24 cellular contexts compared by ENCODE assay signal in the genomic region with DNA sequence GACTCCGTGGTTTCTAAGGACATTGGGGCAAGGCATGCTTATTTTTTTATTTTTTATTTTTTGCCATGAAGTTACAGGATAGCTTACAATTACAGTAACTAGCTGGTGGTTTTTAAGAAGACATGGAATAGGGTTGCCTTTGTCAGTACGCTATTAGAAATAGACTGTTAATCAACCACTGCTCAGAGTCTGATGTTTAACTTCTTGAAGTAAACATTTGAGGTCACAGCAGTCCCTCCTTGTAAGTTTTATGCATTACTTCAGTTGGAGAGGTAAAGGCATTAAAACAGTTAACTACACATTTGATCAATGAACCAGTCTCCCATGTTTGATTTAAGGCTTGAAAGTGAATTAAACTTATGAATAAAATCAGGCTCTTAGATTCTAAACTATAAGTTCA. TPM values are rescaled to one million over a fixed set of nuclear protein-coding genes. Genes with fewer than 3 reads are reported as not detected.
DNase-seq lines count a peak whose midpoint lies in the region; ATAC-seq, FAIRE-seq and TF ChIP-seq lines count a peak whose summit lies in the region.
"Had no signal": no experiment of that assay in that cellular context is flagged by ENCODE, and none has a peak within 500 bp of the region (broad histone marks: within the 10 kb centered on the region; RNA-seq: fewer than 3 reads in every experiment).

No MANE protein-coding gene starts in this region.

- TF ChIP-seq CTCF in GM12878 (IDR thresholded peaks at IDR 0.05 in 2 of 3, conservative IDR thresholded peaks at IDR 0.05 in 1 of 3; ENCODE audit: control insufficient read depth in 2 of 3, extremely low read depth in 1 of 3, insufficient read depth in 1 of 3, low read depth in 3 of 3, low read length in 3 of 3) (no peak), endothelial cell (IDR thresholded peaks at IDR 0.05; ENCODE audit: unreplicated experiment) (no peak)

- TF ChIP-seq RAD21 in GM12878 (IDR thresholded peaks at IDR 0.05; ENCODE audit: insufficient read depth, low read depth, low read length): no peak

- H3K79me2 ChIP-seq in GM12878 (ENCODE audit: control insufficient read depth, insufficient read depth, low read length): no peaks in the 10 kb centered on the region

- POLR2A ChIA-PET in GM12878 (lab: Charles Lee): interaction anchor here (1.8 kb wide), 1 partner anchor 10 kb away, joined by 5 read pairs; no protein-coding TSS in a partner anchor

- no peak overlapping the region for H3K14ac ChIP-seq in mesenchymal stem cell (ENCODE audit: low read length in 2 of 2)

- no peak overlapping the region for H2AK5ac ChIP-seq in mesenchymal stem cell (ENCODE audit: low read length, severe bottlenecking)

- peaks cover 5% of the 10 kb centered on the region for H3K4me1 Mint-ChIP-seq in endothelial cell (ENCODE audit: unreplicated experiment)
- H3K4me1 Mint-ChIP-seq: CD14-positive monocyte; CD8-positive, alpha-beta memory T cell had no signal

- H3K18ac ChIP-seq in mesenchymal stem cell (ENCODE audit: low read depth in 1 of 2, low read length in 2 of 2): no peak overlapping the region

- H3K27ac ChIP-seq in GM12878 (ENCODE audit: control insufficient read depth, insufficient read depth) (no peak overlapping the region), mesenchymal stem cell (ENCODE audit: low read length, poor library complexity, severe bottlenecking) (no peak overlapping the region)
- H3K27ac ChIP-seq: A549; BLaER1 treated with 17β-estradiol and CSF1 and Interleukin-3, amounts not matched to agents 10 nM and 100 nM; GM23248 had no signal

- no peak for ATAC-seq in GM12878
- ATAC-seq in GM19397 (IDR thresholded peaks at IDR 0.05; ENCODE audit: unreplicated experiment): no peak
- ATAC-seq: A549 had no signal

- intact Hi-C loops in GM12878 (cut with micrococcal nuclease; ENCODE audit: unreplicated experiment): no loop called here

- TF ChIP-seq EP300 in GM12878 (IDR thresholded peaks at IDR 0.05; ENCODE audit: borderline replicate concordance in 1 of 2, control insufficient read depth in 1 of 2, low read depth in 2 of 2, low read length in 2 of 2): no peak

- no peak overlapping the region for H2BK12ac ChIP-seq in mesenchymal stem cell (ENCODE audit: low read length in 2 of 2)

- 24% methylated on average over 2 of the region's 2 CpGs for WGBS in GM12878 (ENCODE audit: insufficient coverage, insufficient replicate concordance, low lambda C conversion rate, missing lambda C conversion rate)
- 86% methylated on average over 1 of the region's 2 CpGs for WGBS in mesenchymal stem cell

- SMC1A ChIA-PET in GM12878 (lab: Charles Lee; ENCODE audit: uncharacterized antibody, unreplicated experiment): interaction anchor here (1.5 kb wide), 1 partner anchor 9 kb away, joined by 12 read pairs; no protein-coding TSS in a partner anchor

- H3K9me3 ChIP-seq in GM12878 (replicated peaks; ENCODE audit: control insufficient read depth, insufficient read depth, low read length) (no peaks in the 10 kb centered on the region), mesenchymal stem cell (ENCODE audit: control insufficient read depth, low read length) (no peaks in the 10 kb centered on the region)
- H3K9me3 ChIP-seq: A549; BE2C; BLaER1 treated with 17β-estradiol and CSF1 and Interleukin-3, amounts not matched to agents 10 nM and 100 nM had no signal

- BruUV-seq in GM12878 (replicated peaks; lab: Mats Ljungman, UMichigan): no TSS peak

- H3K4me2 ChIP-seq in GM12878 (ENCODE audit: control insufficient read depth, insufficient read depth): no peak overlapping the region
- no peak overlapping the region for H3K4me2 ChIP-seq in mesenchymal stem cell (ENCODE audit: low read length, poor library complexity, severe bottlenecking)
- H3K4me2 ChIP-seq: A549; BLaER1 treated with 17β-estradiol and CSF1 and Interleukin-3, amounts not matched to agents 10 nM and 100 nM had no signal

- H2BK15ac ChIP-seq in mesenchymal stem cell (ENCODE audit: low read depth, poor library complexity, severe bottlenecking): no peak overlapping the region

- H3K9me3 Mint-ChIP-seq in endothelial cell (ENCODE audit: unreplicated experiment): no peaks in the 10 kb centered on the region
- H3K9me3 Mint-ChIP-seq: CD14-positive monocyte; CD4-positive, alpha-beta T cell; CD8-positive, alpha-beta memory T cell had no signal

- H4K91ac ChIP-seq in mesenchymal stem cell (ENCODE audit: low read length): no peak overlapping the region

- DNase-seq in GM12878 (ENCODE audit: low read depth, low spot score) (no peak), mesenchymal stem cell (peak; percentile 19), renal cortical epithelial cell (ENCODE audit: low read depth) (peak; percentile 59), GM12891 (ENCODE audit: insufficient read length, low spot score) (no peak), endothelial cell (ENCODE audit: low spot score) (no peak)
- DNase-seq: 8988T; ACHN; AML-193; BE2C; CD4-positive, alpha-beta T cell; CD8-positive, alpha-beta memory T cell; DMS153; DND-41; GDM1; GM23248; H7; HCEC 1CT had no signal

- H3K79me1 ChIP-seq in mesenchymal stem cell (replicated peaks; ENCODE audit: low read length, poor library complexity, severe bottlenecking): no peaks in the 10 kb centered on the region

- no peak overlapping the region for H4K8ac ChIP-seq in mesenchymal stem cell (ENCODE audit: low read length)

- H3K27ac Mint-ChIP-seq in endothelial cell (ENCODE audit: unreplicated experiment): no peak overlapping the region
- H3K27ac Mint-ChIP-seq: CD14-positive monocyte; CD4-positive, alpha-beta T cell; CD8-positive, alpha-beta memory T cell had no signal

- in situ Hi-C loops in GM12878 (cut with MboI): no loop called here

- H3K9ac ChIP-seq in GM12878 (ENCODE audit: control insufficient read depth, insufficient read depth, low read length): no peak overlapping the region
- H3K9ac ChIP-seq in mesenchymal stem cell (ENCODE audit: low read length): no peak overlapping the region
- H3K9ac ChIP-seq: BLaER1 treated with 17β-estradiol and CSF1 and Interleukin-3, amounts not matched to agents 10 nM and 100 nM; GM23248 had no signal

- no peak overlapping the region for H3K4ac ChIP-seq in mesenchymal stem cell (ENCODE audit: low read depth in 1 of 2, low read length in 2 of 2)

- RAD21 ChIA-PET in GM12878 (lab: Charles Lee; ENCODE audit: unreplicated experiment): interaction anchor here (1.4 kb wide), 1 partner anchor 9 kb away, joined by 8 read pairs; no protein-coding TSS in a partner anchor

- H3K27me3 ChIP-seq in GM12878 (replicated peaks in 1 of 2; ENCODE audit: control insufficient read depth in 2 of 2, insufficient read depth in 2 of 2, low read length in 1 of 2): no peaks in the 10 kb centered on the region
- no peaks in the 10 kb centered on the region for H3K27me3 ChIP-seq in mesenchymal stem cell (ENCODE audit: control insufficient read depth in 1 of 2, insufficient read depth in 1 of 2, low read length in 2 of 2)
- H3K27me3 ChIP-seq: BE2C; BLaER1 treated with 17β-estradiol and CSF1 and Interleukin-3, amounts not matched to agents 10 nM and 100 nM had no signal

- H2BK120ac ChIP-seq in mesenchymal stem cell (ENCODE audit: low read depth, low read length): no peak overlapping the region

- no peak overlapping the region for H3K4me3 ChIP-seq in GM12878
- no peak overlapping the region for H3K4me3 ChIP-seq in mesenchymal stem cell (ENCODE audit: insufficient read depth in 1 of 2, low read depth in 1 of 2, low read length in 2 of 2)
- H3K4me3 ChIP-seq: A549; BLaER1 treated with 17β-estradiol and CSF1 and Interleukin-3, amounts not matched to agents 10 nM and 100 nM; GM23248 had no signal

- no peak overlapping the region for H2AFZ ChIP-seq in GM12878 (ENCODE audit: control insufficient read depth, low read depth, low read length)
- no peak overlapping the region for H2AFZ ChIP-seq in mesenchymal stem cell (ENCODE audit: low read depth, low read length)
- H2AFZ ChIP-seq: GM23248 had no signal

- FAIRE-seq in G401.6 (lab: Jason Lieb, UNC): peak; percentile 39
- FAIRE-seq in GM12878 (lab: Jason Lieb, UNC): peak; percentile 62
- FAIRE-seq in GM12891 (lab: Jason Lieb, UNC): no peak
- FAIRE-seq: A549, GM12892, H1 had no signal

- H3K36me3 ChIP-seq in GM12878 (ENCODE audit: control insufficient read depth in 2 of 2, insufficient read depth in 2 of 2, low read length in 1 of 2) (no peaks in the 10 kb centered on the region), mesenchymal stem cell (ENCODE audit: control insufficient read depth in 1 of 2, insufficient read depth in 2 of 2, low read depth in 1 of 2, low read length in 2 of 2) (no peaks in the 10 kb centered on the region)
- H3K36me3 ChIP-seq: BE2C; BLaER1 treated with 17β-estradiol and CSF1 and Interleukin-3, amounts not matched to agents 10 nM and 100 nM had no signal

- H3K4me1 ChIP-seq in GM12878 (ENCODE audit: control insufficient read depth, insufficient read depth, low read length): no peaks in the 10 kb centered on the region
- H3K4me1 ChIP-seq in mesenchymal stem cell (ENCODE audit: control insufficient read depth, insufficient read depth, low read depth, low read length): no peaks in the 10 kb centered on the region
- H3K4me1 ChIP-seq: BE2C; BLaER1 treated with 17β-estradiol and CSF1 and Interleukin-3, amounts not matched to agents 10 nM and 100 nM had no signal

- CTCF ChIA-PET in GM12878 (lab: Yijun Ruan, JAX): no interaction called here

- H3K36me3 Mint-ChIP-seq in endothelial cell (ENCODE audit: low read depth, unreplicated experiment): no peaks in the 10 kb centered on the region
- H3K36me3 Mint-ChIP-seq: CD14-positive monocyte; CD8-positive, alpha-beta memory T cell had no signal

- no peak overlapping the region for H3K23ac ChIP-seq in mesenchymal stem cell (ENCODE audit: low read length in 2 of 2)

- TF ChIP-seq POLR2A in GM12878 (IDR thresholded peaks at IDR 0.05; ENCODE audit: low read depth, low read length): no peak
- TF ChIP-seq POLR2A in GM12891 (IDR thresholded peaks at IDR 0.05; ENCODE audit: low read depth, low read length): no peak

- H4K20me1 ChIP-seq in GM12878 (ENCODE audit: control insufficient read depth, insufficient read depth): no peaks in the 10 kb centered on the region
- H4K20me1 ChIP-seq: BLaER1 treated with 17β-estradiol and CSF1 and Interleukin-3, amounts not matched to agents 10 nM and 100 nM had no signal

- H3K27me3 Mint-ChIP-seq in endothelial cell (ENCODE audit: unreplicated experiment): no peaks in the 10 kb centered on the region

- H2BK5ac ChIP-seq in mesenchymal stem cell (ENCODE audit: low read depth, low read length, poor library complexity, severe bottlenecking): no peak overlapping the region

- no peak overlapping the region for H3K4me3 Mint-ChIP-seq in endothelial cell (ENCODE audit: unreplicated experiment)
- H3K4me3 Mint-ChIP-seq: CD14-positive monocyte; CD4-positive, alpha-beta T cell; CD8-positive, alpha-beta memory T cell had no signal

RNA-seq across cellular contexts. Expression of gene SHCBP1L, which starts 19.3 kb away (rescaled TPM):
- total RNA-seq in GM12878 (2013; cell fraction: nucleolus; rRNA removed): not detected in 2 replicates
- total RNA-seq in GM12878 (2014; rRNA removed) (not detected in 2 replicates), GM12878 (2014; rRNA removed; fragmentation: Illumina TruSeq; extraction: Trizol) (not detected in 2 replicates), GM12878 (2021) (not detected in 2 replicates), renal cortical epithelial cell (0.20 TPM in 1 of 2 replicates, not detected in the other), endothelial cell (ENCODE audit: unreplicated experiment) (not detected)
- polyA plus RNA-seq in GM12878 (2011; ENCODE audit: low read depth): not detected
- polyA plus RNA-seq in GM12878 (2011; rRNA removed) (not detected in 2 replicates), GM12878 (2014; fragmentation: Illumina TruSeq; extraction: Trizol) (not detected in 2 replicates), GM12878 (2014; fragmentation: Nextera tagmentation; extraction: Ambion mirVana) (not detected), GM12878 (2014; rRNA removed) (not detected in 2 replicates), GM12878 (2016; fragmentation: Nextera tagmentation; extraction: Ambion mirVana) (not detected)
- polyA plus RNA-seq in GM12878 (2011; cell fraction: cytosol; rRNA removed): not detected in 2 replicates
- not detected in 2 replicates for polyA plus RNA-seq in GM12878 (2011; cell fraction: nucleus; rRNA removed)
- polyA plus RNA-seq in GM12878 (2012): not detected in 2 replicates
- not detected in 2 replicates for polyA minus RNA-seq in GM12878 (2011; rRNA and poly(A)+ RNA removed)
- not detected in 2 replicates for polyA minus RNA-seq in GM12878 (2011; cell fraction: cytosol; rRNA and poly(A)+ RNA removed)
- polyA minus RNA-seq in GM12878 (2011; cell fraction: nucleus; rRNA and poly(A)+ RNA removed): not detected in 2 replicates
- polyA plus RNA-seq in mesenchymal stem cell (2013, experiment 1 of 2): not detected
- polyA plus RNA-seq in mesenchymal stem cell (2013, experiment 2 of 2): not detected
- not detected for polyA plus RNA-seq in GM12891 (2012; ENCODE audit: low read depth, missing spikeins)
- total RNA-seq: CD4-positive, alpha-beta T cell; CD8-positive, alpha-beta memory T cell; GM23248; H1; H7 had no signal
- polyA plus RNA-seq: A549; CD14-positive monocyte; CD8-positive, alpha-beta memory T cell; GM23248; H1 had no signal

RNA-seq across cellular contexts. Expression of gene LAMC1, which starts 51.0 kb away (rescaled TPM):
- 162 and 168 TPM in 2 replicates for total RNA-seq in GM12878 (2013; cell fraction: nucleolus; rRNA removed)
- total RNA-seq in GM12878 (2014; rRNA removed): 32.5 and 36.4 TPM in 2 replicates
- 33.5 and 35.1 TPM in 2 replicates for total RNA-seq in GM12878 (2014; rRNA removed; fragmentation: Illumina TruSeq; extraction: Trizol)
- total RNA-seq in GM12878 (2021): 45.2 and 51.4 TPM in 2 replicates
- polyA plus RNA-seq in GM12878 (2011; ENCODE audit: low read depth): 13.5 TPM
- 23.1 and 27.6 TPM in 2 replicates for polyA plus RNA-seq in GM12878 (2011; rRNA removed)
- polyA plus RNA-seq in GM12878 (2011; cell fraction: cytosol; rRNA removed): 11.8 and 17.4 TPM in 2 replicates
- polyA plus RNA-seq in GM12878 (2011; cell fraction: nucleus; rRNA removed): 38.7 and 39.2 TPM in 2 replicates
- 13.5 and 19.7 TPM in 2 replicates for polyA plus RNA-seq in GM12878 (2012)
- polyA plus RNA-seq in GM12878 (2014; fragmentation: Illumina TruSeq; extraction: Trizol): 33.5 and 37.1 TPM in 2 replicates
- polyA plus RNA-seq in GM12878 (2014; fragmentation: Nextera tagmentation; extraction: Ambion mirVana): 1 to 10 TPM; 4.6 to 5.2 TPM
- polyA plus RNA-seq in GM12878 (2014; rRNA removed): 23.6 and 24.6 TPM in 2 replicates
- polyA plus RNA-seq in GM12878 (2016; fragmentation: Nextera tagmentation; extraction: Ambion mirVana): 10 to 100 TPM in 1 of 2 experiments, 1 to 10 TPM in 1; 6.1 to 13.0 TPM
- polyA minus RNA-seq in GM12878 (2011; rRNA and poly(A)+ RNA removed): 30.2 and 64.6 TPM in 2 replicates
- polyA minus RNA-seq in GM12878 (2011; cell fraction: cytosol; rRNA and poly(A)+ RNA removed): 12.8 and 14.0 TPM in 2 replicates
- polyA minus RNA-seq in GM12878 (2011; cell fraction: nucleus; rRNA and poly(A)+ RNA removed): 31.3 and 44.6 TPM in 2 replicates
- 334 TPM for polyA plus RNA-seq in mesenchymal stem cell (2013, experiment 1 of 2)
- polyA plus RNA-seq in mesenchymal stem cell (2013, experiment 2 of 2): 324 TPM
- 241 and 266 TPM in 2 replicates for total RNA-seq in renal cortical epithelial cell
- polyA plus RNA-seq in GM12891 (2012; ENCODE audit: low read depth, missing spikeins): 5.3 TPM
- 265 TPM for total RNA-seq in endothelial cell (ENCODE audit: unreplicated experiment)
- total RNA-seq: CD4-positive, alpha-beta T cell had no signal
- polyA plus RNA-seq: CD8-positive, alpha-beta memory T cell had no signal

Comparison
In these comparisons a context has a peak if more than half of its experiments do, and no peak if none do; other contexts are left out.
1. DNase-seq: peak in mesenchymal stem cell (single experiment) and renal cortical epithelial cell (single experiment); none in GM12878 (single experiment), GM12891 (single experiment) and endothelial cell (single experiment).